1 cellular context compared by ENCODE assay signal in genomic region chr14:50010752-50011151, GRCh38.
TF ChIP-seq lines count a peak whose summit lies in the region.

No MANE protein-coding gene starts in this region.

TF ChIP-seq in IMR-90, 13 proteins besides CTCF, POLR2A, EP300 and RAD21:
- TF ChIP-seq MAZ (IDR thresholded peaks at IDR 0.05; ENCODE audit: borderline replicate concordance, low read depth, low read length), result 0 out of 2 replicates have a peak, but pooled peaks have one; percentile 25
- TF ChIP-seq SMC3 (IDR thresholded peaks at IDR 0.05; ENCODE audit: low read depth, low read length), result no peak
TF ChIP-seq in IMR-90: peak in this region for 1.
